18 cellular contexts compared by ENCODE assay signal in the genomic region with DNA sequence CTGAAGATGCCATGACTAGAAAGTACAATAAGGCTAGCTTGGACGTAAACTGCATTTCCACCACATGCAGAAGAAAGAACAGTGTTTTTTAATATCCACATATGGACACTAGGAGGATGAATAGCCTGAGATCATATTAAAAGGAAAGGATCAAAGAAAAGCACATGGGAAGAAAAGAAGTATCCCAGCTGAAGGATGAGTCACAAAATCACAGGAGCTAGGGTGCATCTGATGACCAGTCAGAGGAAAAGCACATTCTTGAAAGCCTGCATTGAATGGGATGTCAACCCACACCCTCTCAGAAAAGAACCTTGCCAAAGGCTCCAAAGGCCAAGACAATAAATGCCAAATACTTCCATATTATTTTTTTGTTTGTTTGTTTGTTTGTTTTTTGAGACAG. TPM values are rescaled to one million over a fixed set of nuclear protein-coding genes. Genes with fewer than 3 reads are reported as not detected.
DNase-seq lines count a peak whose midpoint lies in the region; ATAC-seq, FAIRE-seq and TF ChIP-seq lines count a peak whose summit lies in the region.
"Had no signal": no experiment of that assay in that cellular context is flagged by ENCODE, and none has a peak within 500 bp of the region (broad histone marks: within the 10 kb centered on the region; RNA-seq: fewer than 3 reads in every experiment).

No MANE protein-coding gene starts in this region.

- no peak overlapping the region for H3K27ac ChIP-seq in mesendoderm (ENCODE audit: low read depth, low read length)
- H3K27ac ChIP-seq: PC-9, SK-N-MC had no signal

- WGBS in mesendoderm (ENCODE audit: extremely low coverage, insufficient coverage, low lambda C conversion rate): no CpG with 5 or more reads among the region's 1 CpG

- no peak overlapping the region for H3K18ac ChIP-seq in mesendoderm (ENCODE audit: low read length)

- no peak overlapping the region for H2BK5ac ChIP-seq in mesendoderm (ENCODE audit: low read length)

- no peak overlapping the region for H2AK5ac ChIP-seq in mesendoderm (ENCODE audit: low read length)

- H3K56ac ChIP-seq in mesendoderm (ENCODE audit: low read length): no peak overlapping the region

- H3K4me2 ChIP-seq in mesendoderm (ENCODE audit: low read length): no peak overlapping the region
- H3K4me2 ChIP-seq: PC-9 had no signal

- no peak overlapping the region for H3K4me3 ChIP-seq in bronchial epithelial cell (ENCODE audit: low read depth, low read length)
- H3K4me3 ChIP-seq in mesendoderm (ENCODE audit: low read length): no peak overlapping the region
- H3K4me3 ChIP-seq: PC-9, SK-N-MC had no signal

- no peak overlapping the region for H3K4ac ChIP-seq in mesendoderm (ENCODE audit: low read depth, low read length)

- ATAC-seq in HG02981 (IDR thresholded peaks at IDR 0.05; ENCODE audit: unreplicated experiment) (no peak), HG02759 (IDR thresholded peaks at IDR 0.05; ENCODE audit: unreplicated experiment) (no peak)
- ATAC-seq: HCT116, T-cell had no signal

- no peak overlapping the region for H4K5ac ChIP-seq in mesendoderm (ENCODE audit: low read length)

- DNase-seq in Daoy (ENCODE audit: low read depth) (peak; percentile 0), LHCN-M2 (ENCODE audit: low read depth) (peak; percentile 19), bronchial epithelial cell (ENCODE audit: low read depth) (peak; percentile 12), mesendoderm (peak; percentile 29), GM13977 (ENCODE audit: low spot score) (no peak), CD1c-positive myeloid dendritic cell (ENCODE audit: extremely low spot score) (no peak)
- DNase-seq: Caco-2, DMS153, Kasumi-1, NCI-H1930, NCI-H2171, NCI-H774, PC-9, T-cell had no signal

- no peaks in the 10 kb centered on the region for H3K79me2 ChIP-seq in mesendoderm (ENCODE audit: control insufficient read depth, insufficient read depth, low read length)

- H2BK120ac ChIP-seq in mesendoderm (ENCODE audit: low read depth, low read length): no peak overlapping the region

- H3K4me1 ChIP-seq in mesendoderm (ENCODE audit: control insufficient read depth, low read depth, low read length): no peaks in the 10 kb centered on the region
- H3K4me1 ChIP-seq: Caco-2 had no signal

- H2BK15ac ChIP-seq in mesendoderm (replicated peaks; ENCODE audit: low read depth): no peak overlapping the region

- H3K27me3 ChIP-seq in bronchial epithelial cell (ENCODE audit: control insufficient read depth, insufficient read depth, low read length) (no peaks in the 10 kb centered on the region), mesendoderm (ENCODE audit: insufficient read depth, low read length, poor library complexity) (no peaks in the 10 kb centered on the region)

- H3K36me3 ChIP-seq in bronchial epithelial cell (ENCODE audit: control insufficient read depth, insufficient read depth, low read length): no peaks in the 10 kb centered on the region
- no peaks in the 10 kb centered on the region for H3K36me3 ChIP-seq in mesendoderm (ENCODE audit: control insufficient read depth, insufficient read depth, low read length)

- H4K8ac ChIP-seq in mesendoderm (ENCODE audit: low read depth, low read length): no peak overlapping the region

- no peak overlapping the region for H3K23ac ChIP-seq in mesendoderm (ENCODE audit: low read length)

- TF ChIP-seq CTCF in bronchial epithelial cell (IDR thresholded peaks at IDR 0.05; ENCODE audit: insufficient read depth, low read length, severe bottlenecking) (no peak), GM13977 (IDR thresholded peaks at IDR 0.05; ENCODE audit: extremely low read depth, insufficient read depth, missing control alignments) (no peak)

- FAIRE-seq in bronchial epithelial cell (lab: Jason Lieb, UNC): no peak

- no peaks in the 10 kb centered on the region for H3K79me1 ChIP-seq in mesendoderm (ENCODE audit: low read length)

- in situ Hi-C loops in GM13977 (cut with MboI; ENCODE audit: low pct_unique_long_range_greater_than_20kb, low sequenced_read_pairs, unreplicated experiment): no loop called here

- no peak overlapping the region for H3K9ac ChIP-seq in mesendoderm (ENCODE audit: low read length)

RNA-seq across cellular contexts. Expression of a gene that starts 56.8 kb away (rescaled TPM):
- 208 and 222 TPM in 2 replicates for total RNA-seq in Daoy (2014; rRNA removed; shearing (Covaris generic))
- total RNA-seq in LHCN-M2 (2014; rRNA removed) (226 and 239 TPM in 2 replicates), bronchial epithelial cell (147 and 179 TPM in 2 replicates)
- 131 TPM for polyA plus RNA-seq in LHCN-M2 (2012)
- 168 TPM for polyA plus RNA-seq in mesendoderm (2013, experiment 1 of 2)
- polyA plus RNA-seq in mesendoderm (2013, experiment 2 of 2): 165 TPM

Comparison
In these comparisons a context has a peak if more than half of its experiments do, and no peak if none do; other contexts are left out.
1. DNase-seq: peak in Daoy (single experiment), LHCN-M2 (single experiment), bronchial epithelial cell (single experiment) and mesendoderm (single experiment); none in GM13977 (single experiment) and CD1c-positive myeloid dendritic cell (single experiment).